In the genomic region with DNA sequence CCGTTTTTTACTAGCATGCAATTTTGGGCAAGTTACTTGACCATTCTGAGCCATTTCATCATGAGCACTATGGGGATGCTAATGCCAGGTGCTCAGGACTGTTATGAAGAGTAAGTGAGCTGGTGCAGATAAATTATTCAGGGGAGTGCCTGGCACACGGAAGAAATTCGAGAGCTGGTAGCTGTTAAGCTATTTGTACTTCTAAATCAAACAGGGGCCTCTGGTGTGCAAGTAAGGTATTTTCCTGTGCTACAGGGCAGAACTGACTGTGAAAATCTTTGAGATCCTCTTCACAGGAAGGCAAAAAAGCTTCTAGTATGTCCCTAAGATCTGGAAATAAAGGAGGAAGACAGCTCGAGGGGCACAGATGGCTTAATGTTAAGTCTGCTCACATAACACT, we compare ENCODE assay signal across 1 cellular context.
TF ChIP-seq lines count a peak whose summit lies in the region.

No MANE protein-coding gene starts in this region.

TF ChIP-seq in HCT116, 20 proteins besides CTCF, POLR2A, EP300 and RAD21 (continued from another document):
- TF ChIP-seq ATF3 (IDR thresholded peaks at IDR 0.05) (no peak), ELF1 (IDR thresholded peaks at IDR 0.05; ENCODE audit: borderline replicate concordance, low read depth) (no peak), FOSL1 (IDR thresholded peaks at IDR 0.05; ENCODE audit: low read depth) (no peak), EZH2 (IDR thresholded peaks at IDR 0.05) (no peak), REST (IDR thresholded peaks at IDR 0.05; ENCODE audit: low read depth) (no peak), EZH2phosphoT487 (IDR thresholded peaks at IDR 0.05; ENCODE audit: borderline replicate concordance) (no peak), JUND (IDR thresholded peaks at IDR 0.05) (no peak), ZBTB33 (IDR thresholded peaks at IDR 0.05; ENCODE audit: extremely low read depth, insufficient replicate concordance, low read length) (no peak), POLR2AphosphoS5 (IDR thresholded peaks at IDR 0.05; ENCODE audit: low read depth, low read length) (no peak), SRF (IDR thresholded peaks at IDR 0.05; ENCODE audit: low read depth) (no peak), YY1 (IDR thresholded peaks at IDR 0.05; ENCODE audit: extremely low read depth, insufficient replicate concordance, low read depth, low read length) (no peak), TCF7L2 (IDR thresholded peaks at IDR 0.05; ENCODE audit: borderline replicate concordance, extremely low read depth, insufficient read depth, insufficient read length) (no peak), MAX (IDR thresholded peaks at IDR 0.05) (no peak)
